In genomic region chr10:17650416-17650815, GRCh38 we compare ENCODE assay signal across 1 cellular context.
TF ChIP-seq lines count a peak whose summit lies in the region.

No MANE protein-coding gene starts in this region.

TF ChIP-seq in GM23338, 12 proteins besides CTCF, POLR2A, EP300 and RAD21 (continued from another document):
- TF ChIP-seq ZNF462 (CRISPR knock-in tag; IDR thresholded peaks at IDR 0.05) (no peak), CREB1 (CRISPR knock-in tag; IDR thresholded peaks at IDR 0.05; ENCODE audit: low read depth) (no peak), ZNF331 (CRISPR knock-in tag; IDR thresholded peaks at IDR 0.05; ENCODE audit: low read depth) (no peak), STAT1 (IDR thresholded peaks at IDR 0.05; ENCODE audit: unreplicated experiment) (no peak), REST (IDR thresholded peaks at IDR 0.05; ENCODE audit: unreplicated experiment) (no peak), EZH2 (IDR thresholded peaks at IDR 0.05; ENCODE audit: low read depth, unreplicated experiment) (no peak), ZNF114 (CRISPR knock-in tag; IDR thresholded peaks at IDR 0.05) (no peak), POLR2AphosphoS5 (IDR thresholded peaks at IDR 0.05; ENCODE audit: low read depth) (no peak), EZH2phosphoT487 (IDR thresholded peaks at IDR 0.05; ENCODE audit: unreplicated experiment) (no peak), ETS1 (IDR thresholded peaks at IDR 0.05) (no peak)
